In genomic region chr1:58814251-58815068, GRCh38 we compare ENCODE assay signal across 8 cellular contexts. TPM values are rescaled to one million over a fixed set of nuclear protein-coding genes. Genes with fewer than 3 reads are reported as not detected.
DNase-seq lines count a peak whose midpoint lies in the region; ATAC-seq and TF ChIP-seq lines count a peak whose summit lies in the region.

No MANE protein-coding gene starts in this region.

- peak overlapping the region; percentile 78 for H3K4me3 Mint-ChIP-seq in CD4-positive, alpha-beta T cell
- H3K4me3 Mint-ChIP-seq in natural killer cell treated with Interleukin-12 subunit alpha and Interleukin-12 subunit beta and Interleukin-15 and Interleukin-18, amount 100 ng/mL, for 72 hours: peak overlapping the region; percentile 87

- TF ChIP-seq CTCF in CD4-positive, alpha-beta T cell (IDR thresholded peaks at IDR 0.05): no peak
- TF ChIP-seq CTCF in RWPE1 (conservative IDR thresholded peaks at IDR 0.05; ENCODE audit: low read depth): no peak
- no peak for TF ChIP-seq CTCF in esophagus muscularis mucosa (IDR thresholded peaks at IDR 0.05)

- TF ChIP-seq EP300 in esophagus muscularis mucosa (IDR thresholded peaks at IDR 0.05): no peak

- H3K27ac Mint-ChIP-seq in CD4-positive, alpha-beta T cell: peak overlapping the region; percentile 79
- H3K27ac Mint-ChIP-seq in natural killer cell treated with Interleukin-12 subunit alpha and Interleukin-12 subunit beta and Interleukin-15 and Interleukin-18, amount 100 ng/mL, for 72 hours: peak overlapping the region; percentile 74 to 88

- 76% methylated on average over 41 of the region's 45 CpGs for WGBS in esophagus muscularis mucosa

- no peaks in the 10 kb centered on the region for H3K27me3 Mint-ChIP-seq in CD4-positive, alpha-beta T cell
- no peaks in the 10 kb centered on the region for H3K27me3 Mint-ChIP-seq in natural killer cell treated with Interleukin-12 subunit alpha and Interleukin-12 subunit beta and Interleukin-15 and Interleukin-18, amount 100 ng/mL, for 72 hours

- H3K9me3 ChIP-seq in CD4-positive, alpha-beta T cell (ENCODE audit: control insufficient read depth, low read length): no peaks in the 10 kb centered on the region
- H3K9me3 ChIP-seq in esophagus muscularis mucosa: no peaks in the 10 kb centered on the region

- H3K27me3 ChIP-seq in CD4-positive, alpha-beta T cell (ENCODE audit: control insufficient read depth, insufficient read depth, low read length): no peaks in the 10 kb centered on the region
- H3K27me3 ChIP-seq in esophagus muscularis mucosa: no peaks in the 10 kb centered on the region

- H3K9me3 Mint-ChIP-seq in CD4-positive, alpha-beta T cell: no peaks in the 10 kb centered on the region
- no peaks in the 10 kb centered on the region for H3K9me3 Mint-ChIP-seq in natural killer cell treated with Interleukin-12 subunit alpha and Interleukin-12 subunit beta and Interleukin-15 and Interleukin-18, amount 100 ng/mL, for 72 hours

- H3K4me1 ChIP-seq in esophagus muscularis mucosa: peaks cover 27 to 37% (median 34%) of the 10 kb centered on the region in 4 donors

- peaks cover 59% of the 10 kb centered on the region for H3K4me1 Mint-ChIP-seq in CD4-positive, alpha-beta T cell (ENCODE audit: low read depth)
- peaks cover 35 to 43% of the 10 kb centered on the region in 2 donors for H3K4me1 Mint-ChIP-seq in natural killer cell treated with Interleukin-12 subunit alpha and Interleukin-12 subunit beta and Interleukin-15 and Interleukin-18, amount 100 ng/mL, for 72 hours (ENCODE audit: low read depth in 2 of 2)

- POLR2A ChIA-PET in CD4-positive, alpha-beta T cell (lab: Charles Lee): interaction anchor here (0.6 to 4.0 kb wide), 2 partner anchors 31 to 1488 kb away, joined by 3 to 41 read pairs; partner anchors contain the start of gene JUN
- POLR2A ChIA-PET in RWPE1 (lab: Yijun Ruan, JAX; ENCODE audit: low non-redundant PET): interaction anchor here (0.7 to 1.4 kb wide), 2 partner anchors 26 to 30 kb away, joined by 3 to 4 read pairs; partner anchors contain the start of gene JUN

- peak overlapping the region; percentile 71 for H3K27ac ChIP-seq in CD4-positive, alpha-beta T cell (ENCODE audit: low read depth, low read length)
- peak overlapping the region; percentile 96 for H3K27ac ChIP-seq in RWPE1
- H3K27ac ChIP-seq in esophagus muscularis mucosa (replicated peaks in 1 of 4): peak overlapping the region; percentile 91 to 96 (median 94)

- CTCF ChIA-PET in CD4-positive, alpha-beta T cell (lab: Charles Lee): no interaction called here
- CTCF ChIA-PET in RWPE1 (lab: Yijun Ruan, JAX): interaction anchor here (0.6 kb wide), 2 partner anchors 241 to 304 kb away, joined by 3 to 5 read pairs; no protein-coding TSS in a partner anchor

- DNase-seq in CD4-positive, alpha-beta T cell: no peak
- DNase-seq in RWPE1 (ENCODE audit: low spot score) (peak; percentile 64), esophagus muscularis mucosa (ENCODE audit: extremely low spot score) (no peak), NAMALWA (ENCODE audit: low spot score) (no peak)
- no peak for DNase-seq in natural killer cell treated with Interleukin-12 subunit alpha and Interleukin-12 subunit beta and Interleukin-15 and Interleukin-18, amount 100 ng/mL, for 72 hours (ENCODE audit: low spot score)
- DNase-seq in stimulated activated CD8-positive, alpha-beta memory T cell treated with anti-CD3 and anti-CD28 coated beads, Interleukin-4, amount 100 ng/mL, for 48 hours: no peak
- no peak for DNase-seq in activated effector memory CD4-positive, alpha-beta T cell treated with anti-CD3 and anti-CD28 coated beads, Interleukin-2, amount 50 U/mL, for 16 hours
- no peak for DNase-seq in NK-92 treated with Interleukin-12 subunit alpha and Interleukin-12 subunit beta, amount 100 ng/mL, for 24 hours (lab: John Stamatoyannopoulos, UW)

- peak overlapping the region; percentile 65 to 73 (median 68) for H3K4me3 ChIP-seq in esophagus muscularis mucosa

- no peak for TF ChIP-seq POLR2A in esophagus muscularis mucosa (IDR thresholded peaks at IDR 0.05; ENCODE audit: low read depth)

- H3K36me3 Mint-ChIP-seq in CD4-positive, alpha-beta T cell (ENCODE audit: low read depth): peaks cover 6% of the 10 kb centered on the region
- H3K36me3 Mint-ChIP-seq in natural killer cell treated with Interleukin-12 subunit alpha and Interleukin-12 subunit beta and Interleukin-15 and Interleukin-18, amount 100 ng/mL, for 72 hours: no peaks in the 10 kb centered on the region

- no peak for ATAC-seq in CD4-positive, alpha-beta T cell (ENCODE audit: poor library complexity)
- no peak for ATAC-seq in natural killer cell treated with Interleukin-12 subunit alpha and Interleukin-12 subunit beta and Interleukin-15 and Interleukin-18, amount 100 ng/mL, for 72 hours

- H3K36me3 ChIP-seq in esophagus muscularis mucosa: no peaks in the 10 kb centered on the region

- intact Hi-C loops in CD4-positive, alpha-beta T cell (cut with DNase I, micrococcal nuclease): loop anchor here (2.0 to 10.0 kb wide), 4 partner anchors 26 to 1000 kb away; partner anchors contain the start of gene HOOK1 (in 1 of the 2)
- intact Hi-C loops in esophagus muscularis mucosa (cut with DNase I): loop anchor here (2.0 to 10.0 kb wide), 3 partner anchors 30 to 480 kb away; partner anchors contain the start of genes FGGY and JUN

RNA-seq across cellular contexts. Expression of gene JUN, which starts 30.6 kb away (rescaled TPM):
- 100 to 1,000 TPM; 585 to 588 TPM for total RNA-seq in CD4-positive, alpha-beta T cell
- total RNA-seq in esophagus muscularis mucosa: 100 to 1,000 TPM in 3 of 4 donors, 10 to 100 TPM in 1; 77.7 to 126 (median 111) TPM
- total RNA-seq in natural killer cell treated with Interleukin-12 subunit alpha and Interleukin-12 subunit beta and Interleukin-15 and Interleukin-18, amount 100 ng/mL, for 72 hours: 10 to 100 TPM; 62.2 to 90.1 TPM

Comparison
In these comparisons a context has a peak if more than half of its experiments do, and no peak if none do; other contexts are left out.
1. RNA of gene JUN, which starts 30.6 kb away (total RNA-seq): 585 to 588 TPM in CD4-positive, alpha-beta T cell; 77.7 to 126 TPM in esophagus muscularis mucosa and 62.2 to 90.1 TPM in natural killer cell treated with Interleukin-12 subunit alpha and Interleukin-12 subunit beta and Interleukin-15 and Interleukin-18, amount 100 ng/mL, for 72 hours; every median in the first group is over 4 times any median in the second.
2. Peak in every context shown above with its lines, with median percentiles within 50 percentile points of each other: H3K27ac ChIP-seq.